In genomic region chr7:92830532-92831110, GRCh38 we compare ENCODE assay signal across 1 cellular context.
TF ChIP-seq lines count a peak whose summit lies in the region.

No MANE protein-coding gene starts in this region.

TF ChIP-seq in A549, 52 proteins besides CTCF, POLR2A, EP300 and RAD21 (continued from another document):
- TF ChIP-seq HMGXB4 (CRISPR knock-in tag; IDR thresholded peaks at IDR 0.05; ENCODE audit: borderline replicate concordance) (no peak), HOXB13 (CRISPR knock-in tag; IDR thresholded peaks at IDR 0.05; ENCODE audit: low read depth) (no peak), SREBF2 (IDR thresholded peaks at IDR 0.05) (no peak), POLR2AphosphoS2 (conservative IDR thresholded peaks at IDR 0.05; ENCODE audit: low read length) (no peak), CHD2 (IDR thresholded peaks at IDR 0.05; ENCODE audit: low read length, partially characterized antibody) (no peak), RARB (CRISPR knock-in tag; IDR thresholded peaks at IDR 0.05) (no peak), FOSB (CRISPR knock-in tag; IDR thresholded peaks at IDR 0.05) (no peak), HEYL (CRISPR knock-in tag; IDR thresholded peaks at IDR 0.05) (no peak), CBX8 (IDR thresholded peaks at IDR 0.05) (no peak), RFX5 (IDR thresholded peaks at IDR 0.05) (no peak), MAZ (IDR thresholded peaks at IDR 0.05; ENCODE audit: borderline replicate concordance, low read depth, low read length) (no peak)
